11 cellular contexts compared by ENCODE assay signal in the genomic region with DNA sequence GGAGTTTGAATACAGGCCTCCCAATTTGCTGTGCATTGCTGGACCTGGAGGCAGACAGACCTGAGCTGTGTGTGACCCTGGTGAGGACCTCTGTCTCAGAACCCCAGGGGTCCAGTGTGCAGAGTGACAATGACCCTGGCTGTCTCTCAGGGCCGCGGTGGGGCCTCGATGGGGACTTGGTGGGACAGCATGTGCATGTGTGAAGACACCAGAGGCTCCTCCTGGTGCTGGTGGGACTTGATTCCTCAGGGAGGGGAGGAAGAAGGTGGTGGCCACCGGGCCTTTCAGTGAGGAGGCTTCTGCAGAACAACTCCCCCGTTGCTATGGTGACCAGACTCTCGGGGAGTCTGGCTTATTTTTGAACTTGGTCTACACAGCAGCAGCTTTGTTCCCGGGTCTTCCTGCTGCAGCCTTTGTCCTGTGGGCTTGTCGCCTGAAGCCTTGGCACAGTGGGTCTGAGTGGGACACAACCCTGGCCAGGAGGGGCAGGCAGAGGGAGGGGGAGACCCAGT.
"Had no signal": no experiment of that assay in that cellular context is flagged by ENCODE, and none has a peak within 500 bp of the region (broad histone marks: within the 10 kb centered on the region; RNA-seq: fewer than 3 reads in every experiment).

No MANE protein-coding gene starts in this region.

- H3K4me3 Mint-ChIP-seq: effector memory CD8-positive, alpha-beta T cell had no signal

- DNase-seq: activated CD4-positive, CD25-positive, alpha-beta regulatory T cell treated with anti-CD3 and anti-CD28 coated beads, Interleukin-2, amount 50 U/mL, for 72 hours; activated naive CD4-positive, alpha-beta T cell treated with anti-CD3 and anti-CD28 coated beads, Interleukin-2, amount 50 U/mL, for 16 hours; activated T-cell treated with anti-CD3 and anti-CD28 coated beads for 4 hours; dermis blood vessel endothelial cell; effector memory CD8-positive, alpha-beta T cell; gastrocnemius medialis; midbrain; ovary; stomach had no signal

- H3K27ac Mint-ChIP-seq: effector memory CD8-positive, alpha-beta T cell had no signal

- ATAC-seq: effector memory CD8-positive, alpha-beta T cell; gastrocnemius medialis; heart left ventricle; sciatic nerve had no signal

- H3K9me3 Mint-ChIP-seq: effector memory CD8-positive, alpha-beta T cell had no signal

- H3K27me3 Mint-ChIP-seq: effector memory CD8-positive, alpha-beta T cell had no signal
